ENCODE assay signal across 17 cellular contexts in the genomic region with DNA sequence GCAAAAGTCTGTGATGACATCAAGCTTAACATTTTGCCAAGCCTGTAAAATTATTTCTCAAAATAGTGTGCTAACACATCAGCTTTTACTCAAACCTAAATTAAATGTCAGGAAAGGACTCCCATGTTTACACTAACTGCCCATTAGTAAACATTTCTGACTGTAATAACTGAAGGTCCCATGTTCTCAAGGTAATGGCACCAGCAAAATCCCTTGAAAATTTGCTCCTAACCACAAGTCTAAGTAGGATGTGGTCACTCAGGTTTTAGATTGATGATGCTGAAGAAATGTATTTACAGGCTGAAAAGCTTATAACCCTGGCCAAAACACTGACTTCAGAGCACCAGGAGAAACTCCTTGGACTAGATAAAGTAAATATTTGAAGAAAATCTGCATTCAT. TPM values are rescaled to one million over a fixed set of nuclear protein-coding genes. Genes with fewer than 3 reads are reported as not detected.
DNase-seq lines count a peak whose midpoint lies in the region; ATAC-seq and TF ChIP-seq lines count a peak whose summit lies in the region.
"Had no signal": no experiment of that assay in that cellular context is flagged by ENCODE, and none has a peak within 500 bp of the region (broad histone marks: within the 10 kb centered on the region; RNA-seq: fewer than 3 reads in every experiment).

No MANE protein-coding gene starts in this region.

- H3K36me3 Mint-ChIP-seq in activated naive CD4-positive, alpha-beta T cell treated with anti-CD3 and anti-CD28 coated beads, Interleukin-2, amount 10 ng/mL, durations not matched to agents 7 days and 5 days, result peaks cover 70% of the 10 kb centered on the region
- peaks cover 23 to 55% of the 10 kb centered on the region in 2 donors for H3K36me3 Mint-ChIP-seq in stimulated activated naive B cell treated with anti-CD40 and anti-IgM and Interleukin-4, amounts not matched to agents 10 μg/mL and 1 μg/mL and 100 μg/mL, for 72 hours

- H3K4me3 ChIP-seq in Loucy (ENCODE audit: low read length, poor library complexity, severe bottlenecking) (no peak overlapping the region), ascending aorta (no peak overlapping the region)
- H3K4me3 ChIP-seq: left ventricle myocardium inferior, right lobe of liver, SK-N-MC had no signal

- peaks cover 37% of the 10 kb centered on the region for H3K4me1 ChIP-seq in Loucy (ENCODE audit: insufficient read depth, low read length, poor library complexity, severe bottlenecking)
- H3K4me1 ChIP-seq in ascending aorta, result no peaks in the 10 kb centered on the region
- H3K4me1 ChIP-seq: left ventricle myocardium inferior, right lobe of liver had no signal

- no peak overlapping the region for H3K9ac ChIP-seq in Loucy (ENCODE audit: low read depth, low read length, poor library complexity, severe bottlenecking)

- DNase-seq in activated naive CD4-positive, alpha-beta T cell treated with anti-CD3 and anti-CD28 coated beads, Interleukin-2, amount 10 ng/mL, durations not matched to agents 7 days and 5 days, result no peak
- no peak for DNase-seq in activated naive CD4-positive, alpha-beta T cell treated with anti-CD3 and anti-CD28 coated beads, Interleukin-2, amount 50 U/mL, for 16 hours
- DNase-seq in astrocyte of the hippocampus (ENCODE audit: low read depth, low spot score) (peak; percentile 76), ascending aorta (ENCODE audit: low spot score in 2 of 2) (no peak), NCI-H510A (lab: John Stamatoyannopoulos, UW) (no peak)
- no peak for DNase-seq in stimulated activated naive B cell treated with anti-CD40 and anti-IgM and Interleukin-4, amounts not matched to agents 10 μg/mL and 1 μg/mL and 100 μg/mL, for 72 hours
- DNase-seq: activated CD4-positive, alpha-beta T cell treated with anti-CD3 and anti-CD28 coated beads, Interleukin-2, amount 50 U/mL, for 1 hour; aorta; left ventricle myocardium inferior; NCI-H1048; NCI-H526 treated with DMSO at 0.1 percent for 48 hours; occipital lobe; right lobe of liver; stimulated activated CD4-positive, alpha-beta T cell treated with anti-CD3 and anti-CD28 coated beads, Interleukin-1b, Interleukin-23, amount 100 ng/mL, for 48 hours had no signal

- H3K27me3 ChIP-seq in Loucy (ENCODE audit: insufficient read depth, low read length, poor library complexity, severe bottlenecking), result no peaks in the 10 kb centered on the region
- no peaks in the 10 kb centered on the region for H3K27me3 ChIP-seq in ascending aorta
- H3K27me3 ChIP-seq: right lobe of liver had no signal

- H3K4me2 ChIP-seq in Loucy (ENCODE audit: low read depth, low read length, poor library complexity, severe bottlenecking), result peak overlapping the region; percentile 22

- ATAC-seq in stimulated activated naive B cell treated with anti-CD40 and anti-IgM and Interleukin-4, amounts not matched to agents 10 μg/mL and 1 μg/mL and 100 μg/mL, for 72 hours (replicated peaks), result no peak
- ATAC-seq in GM21515 (IDR thresholded peaks at IDR 0.05; ENCODE audit: unreplicated experiment), result no peak
- ATAC-seq: right lobe of liver had no signal

- H3K36me3 ChIP-seq in Loucy (ENCODE audit: insufficient read depth, low read length) (peaks cover 51% of the 10 kb centered on the region), ascending aorta (no peaks in the 10 kb centered on the region)
- H3K36me3 ChIP-seq: left ventricle myocardium inferior, right lobe of liver had no signal

- peaks cover 95% of the 10 kb centered on the region for H3K4me1 Mint-ChIP-seq in activated naive CD4-positive, alpha-beta T cell treated with anti-CD3 and anti-CD28 coated beads, Interleukin-2, amount 10 ng/mL, durations not matched to agents 7 days and 5 days
- H3K4me1 Mint-ChIP-seq in stimulated activated naive B cell treated with anti-CD40 and anti-IgM and Interleukin-4, amounts not matched to agents 10 μg/mL and 1 μg/mL and 100 μg/mL, for 72 hours, result peaks cover 39 to 93% of the 10 kb centered on the region in 2 donors

- no peak for TF ChIP-seq CTCF in Loucy (conservative IDR thresholded peaks at IDR 0.05; ENCODE audit: low read length)
- TF ChIP-seq CTCF in ascending aorta (IDR thresholded peaks at IDR 0.05), result no peak

- no peaks in the 10 kb centered on the region for H3K9me2 ChIP-seq in Loucy (replicated peaks; ENCODE audit: low read depth, low read length)

- intact Hi-C loops in ascending aorta (cut with DNase I), result no loop called here

- H3K9me3 Mint-ChIP-seq in activated naive CD4-positive, alpha-beta T cell treated with anti-CD3 and anti-CD28 coated beads, Interleukin-2, amount 10 ng/mL, durations not matched to agents 7 days and 5 days, result peaks cover 4% of the 10 kb centered on the region
- H3K9me3 Mint-ChIP-seq in stimulated activated naive B cell treated with anti-CD40 and anti-IgM and Interleukin-4, amounts not matched to agents 10 μg/mL and 1 μg/mL and 100 μg/mL, for 72 hours, result peaks cover 0 to 4% of the 10 kb centered on the region in 2 donors

- H3K9me3 ChIP-seq in Loucy (ENCODE audit: insufficient read depth, low read depth, low read length) (no peaks in the 10 kb centered on the region), ascending aorta (no peaks in the 10 kb centered on the region)
- H3K9me3 ChIP-seq: right lobe of liver had no signal

- H3F3A ChIP-seq in Loucy (ENCODE audit: low read depth), result no peaks in the 10 kb centered on the region

- H3K27me3 Mint-ChIP-seq in activated naive CD4-positive, alpha-beta T cell treated with anti-CD3 and anti-CD28 coated beads, Interleukin-2, amount 10 ng/mL, durations not matched to agents 7 days and 5 days, result no peaks in the 10 kb centered on the region
- H3K27me3 Mint-ChIP-seq in stimulated activated naive B cell treated with anti-CD40 and anti-IgM and Interleukin-4, amounts not matched to agents 10 μg/mL and 1 μg/mL and 100 μg/mL, for 72 hours, result no peaks in the 10 kb centered on the region

- no peak overlapping the region for H3K27ac ChIP-seq in ascending aorta
- H3K27ac ChIP-seq: left ventricle myocardium inferior, right lobe of liver, SK-N-MC had no signal

- peaks cover 75% of the 10 kb centered on the region for H3K79me2 ChIP-seq in Loucy (ENCODE audit: insufficient read depth, low read length)

- H3K4me3 Mint-ChIP-seq in activated naive CD4-positive, alpha-beta T cell treated with anti-CD3 and anti-CD28 coated beads, Interleukin-2, amount 10 ng/mL, durations not matched to agents 7 days and 5 days, result no peak overlapping the region
- peak overlapping the region in 1 of 2 donors; percentile 35 for H3K4me3 Mint-ChIP-seq in stimulated activated naive B cell treated with anti-CD40 and anti-IgM and Interleukin-4, amounts not matched to agents 10 μg/mL and 1 μg/mL and 100 μg/mL, for 72 hours

- H2AFZ ChIP-seq in Loucy (ENCODE audit: low read length), result no peak overlapping the region

- peaks cover 2% of the 10 kb centered on the region for H4K20me1 ChIP-seq in Loucy (ENCODE audit: insufficient read depth, low read length, poor library complexity, severe bottlenecking)

- H3K27ac Mint-ChIP-seq in activated naive CD4-positive, alpha-beta T cell treated with anti-CD3 and anti-CD28 coated beads, Interleukin-2, amount 10 ng/mL, durations not matched to agents 7 days and 5 days, result peak overlapping the region; percentile 51
- peak overlapping the region; percentile 86 for H3K27ac Mint-ChIP-seq in stimulated activated naive B cell treated with anti-CD40 and anti-IgM and Interleukin-4, amounts not matched to agents 10 μg/mL and 1 μg/mL and 100 μg/mL, for 72 hours

- CTCF ChIA-PET in activated naive CD4-positive, alpha-beta T cell treated with anti-CD3 and anti-CD28 coated beads, Interleukin-2, amount 10 ng/mL, durations not matched to agents 7 days and 5 days (lab: Charles Lee), result interaction anchor here (1.1 to 2.8 kb wide), 4 partner anchors 10 to 25 kb away, joined by 3 to 9 read pairs (median 4); no protein-coding TSS in a partner anchor

RNA-seq across cellular contexts. Expression of a gene that starts 33.0 kb away (rescaled TPM):
- 7.7 TPM for total RNA-seq in ascending aorta
